Comparison of ENCODE assay signal across 22 cellular contexts in the genomic region with DNA sequence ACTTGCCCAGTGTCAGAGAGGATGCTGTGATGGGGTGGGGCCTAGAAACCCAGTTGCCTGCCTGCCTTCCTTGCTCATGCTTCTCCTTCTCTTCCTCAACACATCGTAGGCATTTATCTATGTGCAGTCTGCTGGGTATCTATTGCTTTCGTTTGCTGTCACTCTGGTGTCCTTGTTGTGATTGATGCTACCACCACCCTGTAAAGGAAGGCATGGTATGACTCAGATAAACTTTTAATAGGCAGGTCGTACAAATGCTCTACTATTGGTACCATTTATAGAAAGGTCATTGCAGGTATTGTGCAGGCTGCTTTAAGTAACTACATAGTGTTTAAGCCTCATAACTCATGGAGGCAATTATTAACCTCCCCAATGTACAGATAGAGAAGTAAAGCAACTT.
DNase-seq lines count a peak whose midpoint lies in the region; ATAC-seq, FAIRE-seq and TF ChIP-seq lines count a peak whose summit lies in the region.
"Had no signal": no experiment of that assay in that cellular context is flagged by ENCODE, and none has a peak within 500 bp of the region (broad histone marks: within the 10 kb centered on the region; RNA-seq: fewer than 3 reads in every experiment).

No MANE protein-coding gene starts in this region.

- TF ChIP-seq POLR2A in GM12878 (IDR thresholded peaks at IDR 0.05; ENCODE audit: low read depth, low read length) (no peak), gastrocnemius medialis (IDR thresholded peaks at IDR 0.05) (no peak), esophagus squamous epithelium (IDR thresholded peaks at IDR 0.05) (no peak)

- no peaks in the 10 kb centered on the region for H3K27me3 ChIP-seq in GM12878 (replicated peaks in 1 of 2; ENCODE audit: control insufficient read depth in 2 of 2, insufficient read depth in 2 of 2, low read length in 1 of 2)
- H3K27me3 ChIP-seq in gastrocnemius medialis, result no peaks in the 10 kb centered on the region
- peaks cover 0 to 7% (median 0%) of the 10 kb centered on the region in 4 donors for H3K27me3 ChIP-seq in esophagus squamous epithelium
- H3K27me3 ChIP-seq: BLaER1 treated with 17β-estradiol and CSF1 and Interleukin-3, amounts not matched to agents 10 nM and 100 nM had no signal

- no peaks in the 10 kb centered on the region for H3K79me2 ChIP-seq in GM12878 (ENCODE audit: control insufficient read depth, insufficient read depth, low read length)

- in situ Hi-C loops in GM12878 (cut with MboI) (no loop called here), gastrocnemius medialis (cut with MboI; ENCODE audit: low sequenced_read_pairs in 4 of 4) (no loop called here)

- H3K9me3 ChIP-seq in GM12878 (replicated peaks; ENCODE audit: control insufficient read depth, insufficient read depth, low read length), result no peaks in the 10 kb centered on the region
- H3K9me3 ChIP-seq in gastrocnemius medialis, result no peaks in the 10 kb centered on the region
- H3K9me3 ChIP-seq in T-helper 17 cell (ENCODE audit: control insufficient read depth, low read length, poor library complexity, severe bottlenecking), result no peaks in the 10 kb centered on the region
- no peaks in the 10 kb centered on the region for H3K9me3 ChIP-seq in esophagus squamous epithelium
- H3K9me3 ChIP-seq: HAP-1 had no signal

- no peak for DNase-seq in GM12878 (ENCODE audit: low read depth, low spot score)
- DNase-seq in gastrocnemius medialis, result peak in 1 of 2 donors; percentile 14
- no peak for DNase-seq in T-helper 17 cell
- DNase-seq in T-cell, result no peak
- DNase-seq in foreskin melanocyte, result no peak
- no peak for DNase-seq in esophagus squamous epithelium (lab: John Stamatoyannopoulos, UW)
- DNase-seq: 8988T; Calu3; CD8-positive, alpha-beta T cell; DMS79 treated with DMSO at 0.1 percent for 48 hours; GF-D8; GM23248; IMR-90 had no signal

- no peak overlapping the region for H2AFZ ChIP-seq in GM12878 (ENCODE audit: control insufficient read depth, low read depth, low read length)
- H2AFZ ChIP-seq: GM23248 had no signal

- POLR2A ChIA-PET in GM12878 (lab: Charles Lee) (no interaction called here), T-cell (lab: Charles Lee) (no interaction called here)

- no peak overlapping the region for H3K4me3 ChIP-seq in GM12878
- peak overlapping the region in 1 of 4 donors; percentile 5 for H3K4me3 ChIP-seq in gastrocnemius medialis
- no peak overlapping the region for H3K4me3 ChIP-seq in esophagus squamous epithelium
- H3K4me3 ChIP-seq: BLaER1 treated with 17β-estradiol and CSF1 and Interleukin-3, amounts not matched to agents 10 nM and 100 nM; GM23248; HAP-1; K562 had no signal

- ATAC-seq in GM18858 (IDR thresholded peaks at IDR 0.05; ENCODE audit: unreplicated experiment), result peak; percentile 57
- peak; percentile 45 for ATAC-seq in HG02759 (IDR thresholded peaks at IDR 0.05; ENCODE audit: unreplicated experiment)
- ATAC-seq in GM12878, result no peak
- ATAC-seq in gastrocnemius medialis, result peak; percentile 66 to 86
- no peak for ATAC-seq in T-helper 17 cell
- ATAC-seq in T-cell (replicated peaks in 1 of 4), result no peak
- ATAC-seq: CD8-positive, alpha-beta T cell; K562 had no signal

- TF ChIP-seq RAD21 in GM12878 (IDR thresholded peaks at IDR 0.05; ENCODE audit: insufficient read depth, low read depth, low read length), result no peak

- 0% methylated on average over 3 of the region's 3 CpGs for WGBS in GM12878 (ENCODE audit: insufficient coverage, insufficient replicate concordance, low lambda C conversion rate, missing lambda C conversion rate)
- WGBS in esophagus squamous epithelium, 2 donors, result 53 to 55% methylated on average over 3 of the region's 3 CpGs

- CTCF ChIA-PET in GM12878 (lab: Yijun Ruan, JAX) (no interaction called here), T-cell (lab: Charles Lee) (no interaction called here)

- peaks cover 0 to 5% (median 0%) of the 10 kb centered on the region in 3 donors for H3K9me3 Mint-ChIP-seq in T-cell
- H3K9me3 Mint-ChIP-seq: CD8-positive, alpha-beta T cell had no signal

- SMC1A ChIA-PET in GM12878 (lab: Charles Lee; ENCODE audit: uncharacterized antibody, unreplicated experiment), result no interaction called here

- no peak for FAIRE-seq in GM12878 (lab: Jason Lieb, UNC)
- FAIRE-seq: GM12891, GM19239, K562 had no signal

- H3K27ac Mint-ChIP-seq in T-helper 17 cell, result no peak overlapping the region
- no peak overlapping the region for H3K27ac Mint-ChIP-seq in T-cell
- H3K27ac Mint-ChIP-seq: B cell; CD8-positive, alpha-beta T cell had no signal

- H3K27me3 Mint-ChIP-seq in T-helper 17 cell (peaks cover 19% of the 10 kb centered on the region), T-cell (peaks cover 11 to 20% of the 10 kb centered on the region in 2 donors)

- no peak for TF ChIP-seq CTCF in GM12878 (IDR thresholded peaks at IDR 0.05 in 2 of 3, conservative IDR thresholded peaks at IDR 0.05 in 1 of 3; ENCODE audit: control insufficient read depth in 2 of 3, extremely low read depth in 1 of 3, insufficient read depth in 1 of 3, low read depth in 3 of 3, low read length in 3 of 3)
- TF ChIP-seq CTCF in gastrocnemius medialis (IDR thresholded peaks at IDR 0.05 in 4 of 5, conservative IDR thresholded peaks at IDR 0.05 in 1 of 5), result no peak
- TF ChIP-seq CTCF in esophagus squamous epithelium (IDR thresholded peaks at IDR 0.05), result no peak

- no TSS peak for BruUV-seq in GM12878 (replicated peaks; lab: Mats Ljungman, UMichigan)

- no peak overlapping the region for H3K9ac ChIP-seq in GM12878 (ENCODE audit: control insufficient read depth, insufficient read depth, low read length)
- H3K9ac ChIP-seq: BLaER1 treated with 17β-estradiol and CSF1 and Interleukin-3, amounts not matched to agents 10 nM and 100 nM; GM23248 had no signal

- H3K4me1 ChIP-seq in GM12878 (ENCODE audit: control insufficient read depth, insufficient read depth, low read length) (no peaks in the 10 kb centered on the region), gastrocnemius medialis (peaks cover 23 to 25% of the 10 kb centered on the region in 2 donors), esophagus squamous epithelium (no peaks in the 10 kb centered on the region)
- H3K4me1 ChIP-seq: BLaER1 treated with 17β-estradiol and CSF1 and Interleukin-3, amounts not matched to agents 10 nM and 100 nM; HAP-1 had no signal

- H3K4me1 Mint-ChIP-seq in T-helper 17 cell (no peaks in the 10 kb centered on the region), T-cell (no peaks in the 10 kb centered on the region)
- H3K4me1 Mint-ChIP-seq: B cell had no signal

- intact Hi-C loops in GM12878 (cut with micrococcal nuclease; ENCODE audit: unreplicated experiment), result no loop called here
- intact Hi-C loops in gastrocnemius medialis (cut with DNase I; ENCODE audit: low total_unique reads), result no loop called here
- intact Hi-C loops in esophagus squamous epithelium (cut with DNase I), result no loop called here

- H3K36me3 ChIP-seq in GM12878 (ENCODE audit: control insufficient read depth in 2 of 2, insufficient read depth in 2 of 2, low read length in 1 of 2) (no peaks in the 10 kb centered on the region), gastrocnemius medialis (no peaks in the 10 kb centered on the region), esophagus squamous epithelium (no peaks in the 10 kb centered on the region)
- H3K36me3 ChIP-seq: BLaER1 treated with 17β-estradiol and CSF1 and Interleukin-3, amounts not matched to agents 10 nM and 100 nM; HAP-1 had no signal

- H3K4me3 Mint-ChIP-seq in T-helper 17 cell (no peak overlapping the region), T-cell (no peak overlapping the region)
- H3K4me3 Mint-ChIP-seq: B cell; CD8-positive, alpha-beta T cell had no signal

- TF ChIP-seq EP300 in GM12878 (IDR thresholded peaks at IDR 0.05; ENCODE audit: borderline replicate concordance in 1 of 2, control insufficient read depth in 1 of 2, low read depth in 2 of 2, low read length in 2 of 2), result no peak

- RAD21 ChIA-PET in GM12878 (lab: Charles Lee; ENCODE audit: unreplicated experiment), result no interaction called here

- no peak overlapping the region for H3K27ac ChIP-seq in GM12878 (ENCODE audit: control insufficient read depth, insufficient read depth)
- peak overlapping the region; percentile 73 to 89 (median 79) for H3K27ac ChIP-seq in gastrocnemius medialis
- H3K27ac ChIP-seq in esophagus squamous epithelium, result no peak overlapping the region
- H3K27ac ChIP-seq: BLaER1 treated with 17β-estradiol and CSF1 and Interleukin-3, amounts not matched to agents 10 nM and 100 nM; GM23248; HL-60 had no signal

- no peak overlapping the region for H3K4me2 ChIP-seq in GM12878 (ENCODE audit: control insufficient read depth, insufficient read depth)
- H3K4me2 ChIP-seq: BLaER1 treated with 17β-estradiol and CSF1 and Interleukin-3, amounts not matched to agents 10 nM and 100 nM had no signal

- no peaks in the 10 kb centered on the region for H4K20me1 ChIP-seq in GM12878 (ENCODE audit: control insufficient read depth, insufficient read depth)
- H4K20me1 ChIP-seq: BLaER1 treated with 17β-estradiol and CSF1 and Interleukin-3, amounts not matched to agents 10 nM and 100 nM had no signal

- H3K36me3 Mint-ChIP-seq in T-helper 17 cell (ENCODE audit: low read depth) (no peaks in the 10 kb centered on the region), T-cell (no peaks in the 10 kb centered on the region)
- H3K36me3 Mint-ChIP-seq: CD8-positive, alpha-beta T cell had no signal

TF ChIP-seq in GM12878, 131 proteins besides CTCF, POLR2A, EP300 and RAD21:
- TF ChIP-seq CHD4 (IDR thresholded peaks at IDR 0.05), result no peak
- TF ChIP-seq, protein P1, sequence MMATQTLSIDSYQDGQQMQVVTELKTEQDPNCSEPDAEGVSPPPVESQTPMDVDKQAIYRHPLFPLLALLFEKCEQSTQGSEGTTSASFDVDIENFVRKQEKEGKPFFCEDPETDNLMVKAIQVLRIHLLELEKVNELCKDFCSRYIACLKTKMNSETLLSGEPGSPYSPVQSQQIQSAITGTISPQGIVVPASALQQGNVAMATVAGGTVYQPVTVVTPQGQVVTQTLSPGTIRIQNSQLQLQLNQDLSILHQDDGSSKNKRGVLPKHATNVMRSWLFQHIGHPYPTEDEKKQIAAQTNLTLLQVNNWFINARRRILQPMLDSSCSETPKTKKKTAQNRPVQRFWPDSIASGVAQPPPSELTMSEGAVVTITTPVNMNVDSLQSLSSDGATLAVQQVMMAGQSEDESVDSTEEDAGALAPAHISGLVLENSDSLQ (IDR thresholded peaks at IDR 0.05), result peak; percentile 53

Comparison
In these comparisons a context has a peak if more than half of its experiments do, and no peak if none do; other contexts are left out.
1. ATAC-seq: peak in GM18858 (single experiment), HG02759 (single experiment) and gastrocnemius medialis (2 of 2); none in GM12878 (single experiment), T-helper 17 cell (single experiment) and T-cell (0 of 4).
2. H3K27ac ChIP-seq: peak in gastrocnemius medialis (4 of 4); none in GM12878 (single experiment) and esophagus squamous epithelium (0 of 4).